ENCODE assay signal across 9 cellular contexts in the genomic region with DNA sequence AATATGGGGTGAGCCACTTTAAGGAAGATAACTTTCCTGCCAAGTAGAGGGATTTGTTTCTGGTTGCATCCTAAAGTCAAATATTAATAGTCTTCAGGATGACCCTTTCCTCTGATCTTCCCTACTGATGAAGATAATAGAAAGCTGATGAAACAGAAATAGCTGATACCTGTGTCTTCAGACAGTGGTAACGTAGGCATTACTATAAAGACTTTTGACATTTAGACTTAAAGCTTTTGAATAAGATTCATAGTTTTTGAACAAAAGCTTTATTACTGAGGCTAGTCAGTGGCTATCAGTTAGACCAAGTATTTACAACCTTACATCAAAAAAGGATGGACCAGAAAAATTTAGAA. TPM values are rescaled to one million over a fixed set of nuclear protein-coding genes. Genes with fewer than 3 reads are reported as not detected.
A peak's percentile ranks its signal among the peaks of the same experiment; 100 is the strongest.
DNase-seq lines count a peak whose midpoint lies in the region; ATAC-seq and TF ChIP-seq lines count a peak whose summit lies in the region.
"Had no signal": no experiment of that assay in that cellular context is flagged by ENCODE, and none has a peak within 500 bp of the region (broad histone marks: within the 10 kb centered on the region; RNA-seq: fewer than 3 reads in every experiment).

No MANE protein-coding gene starts in this region.

- no peak for ATAC-seq in T-helper 17 cell
- ATAC-seq in GM21529 (IDR thresholded peaks at IDR 0.05; ENCODE audit: unreplicated experiment): no peak
- ATAC-seq in HG03139 (IDR thresholded peaks at IDR 0.05; ENCODE audit: unreplicated experiment): no peak

- H3K4me3 Mint-ChIP-seq in Caco-2 (ENCODE audit: unreplicated experiment) (peak overlapping the region; percentile 78), T-helper 17 cell (peak overlapping the region; percentile 58), progenitor cell of endocrine pancreas (ENCODE audit: low read depth) (peak overlapping the region; percentile 83)

- CTCF ChIA-PET in Caco-2 (lab: Charles Lee): interaction anchor here (0.6 kb wide), 1 partner anchor 364 kb away, joined by 4 read pairs; no protein-coding TSS in a partner anchor
- CTCF ChIA-PET in GM10248 (lab: Yijun Ruan, JAX): interaction anchor here (1.1 to 8.6 kb wide), 7 partner anchors 9 to 265 kb away, joined by 3 to 42 read pairs (median 15); no protein-coding TSS in a partner anchor

- intact Hi-C loops in Caco-2 (cut with micrococcal nuclease; ENCODE audit: unreplicated experiment): loop anchor here (5.0 kb wide), 2 partner anchors 66 to 201 kb away; no protein-coding TSS in a partner anchor

- TF ChIP-seq CTCF in Caco-2 (IDR thresholded peaks at IDR 0.05; ENCODE audit: insufficient read depth in 1 of 2, low read depth in 1 of 2, low read length in 1 of 2, severe bottlenecking in 1 of 2, unreplicated experiment in 1 of 2): no peak
- no peak for TF ChIP-seq CTCF in epithelial cell of proximal tubule (conservative IDR thresholded peaks at IDR 0.05; ENCODE audit: low read depth, low read length)
- no peak for TF ChIP-seq CTCF in progenitor cell of endocrine pancreas (IDR thresholded peaks at IDR 0.05; ENCODE audit: unreplicated experiment)
- TF ChIP-seq CTCF in GM10248 (IDR thresholded peaks at IDR 0.05; ENCODE audit: control extremely low read depth, extremely low read depth, low read depth, missing control alignments): no peak

- H3K4me3 ChIP-seq in Caco-2 (ENCODE audit: low read depth, low read length) (peak overlapping the region; percentile 62), epithelial cell of proximal tubule (ENCODE audit: low read depth, low read length) (peak overlapping the region; percentile 82)

- H3K27me3 ChIP-seq in Caco-2 (replicated peaks; ENCODE audit: control insufficient read depth, insufficient read depth, low read length): no peaks in the 10 kb centered on the region

- H3K27me3 Mint-ChIP-seq in Caco-2 (ENCODE audit: insufficient read depth, unreplicated experiment) (no peaks in the 10 kb centered on the region), T-helper 17 cell (no peaks in the 10 kb centered on the region), progenitor cell of endocrine pancreas (no peaks in the 10 kb centered on the region)

- H3K27ac Mint-ChIP-seq in Caco-2 (ENCODE audit: unreplicated experiment) (peak overlapping the region; percentile 85), T-helper 17 cell (peak overlapping the region; percentile 8), progenitor cell of endocrine pancreas (peak overlapping the region; percentile 83)

- no peaks in the 10 kb centered on the region for H3K36me3 ChIP-seq in Caco-2 (ENCODE audit: control insufficient read depth, insufficient read depth, low read length)

- H3K4me1 Mint-ChIP-seq in Caco-2 (ENCODE audit: low read depth, unreplicated experiment): peaks cover 37% of the 10 kb centered on the region
- H3K4me1 Mint-ChIP-seq in T-helper 17 cell: peaks cover 38% of the 10 kb centered on the region
- H3K4me1 Mint-ChIP-seq in progenitor cell of endocrine pancreas (ENCODE audit: low read depth): peaks cover 66% of the 10 kb centered on the region

- H3K36me3 Mint-ChIP-seq in Caco-2 (ENCODE audit: insufficient read depth, unreplicated experiment): peaks cover 27% of the 10 kb centered on the region
- peaks cover 5% of the 10 kb centered on the region for H3K36me3 Mint-ChIP-seq in T-helper 17 cell (ENCODE audit: low read depth)
- H3K36me3 Mint-ChIP-seq in progenitor cell of endocrine pancreas (ENCODE audit: insufficient read depth): peaks cover 1% of the 10 kb centered on the region

- DNase-seq in Caco-2: no peak
- DNase-seq in T-helper 17 cell: no peak
- no peak for DNase-seq in epithelial cell of proximal tubule (ENCODE audit: low read depth)
- DNase-seq in progenitor cell of endocrine pancreas (ENCODE audit: low spot score, unreplicated experiment): no peak
- no peak for DNase-seq in inferior parietal cortex (ENCODE audit: extremely low spot score)
- no peak for DNase-seq in GM10248 (ENCODE audit: extremely low spot score)
- DNase-seq: NCI-H1694 had no signal

- H3K4me1 ChIP-seq in Caco-2: peaks cover 43% of the 10 kb centered on the region

- POLR2A ChIA-PET in Caco-2 (lab: Charles Lee): no interaction called here
- POLR2A ChIA-PET in GM10248 (lab: Yijun Ruan, JAX): interaction anchor here (0.6 to 1.9 kb wide), 2 partner anchors 8 to 14 kb away, joined by 4 to 6 read pairs; no protein-coding TSS in a partner anchor

- H3K9me3 Mint-ChIP-seq in Caco-2 (ENCODE audit: unreplicated experiment) (no peaks in the 10 kb centered on the region), progenitor cell of endocrine pancreas (ENCODE audit: low read depth) (peaks cover 3% of the 10 kb centered on the region)

- no TSS peak for BruUV-seq in Caco-2 (replicated peaks; lab: Mats Ljungman, UMichigan)

- no peaks in the 10 kb centered on the region for H3K9me3 ChIP-seq in Caco-2
- H3K9me3 ChIP-seq in T-helper 17 cell (ENCODE audit: control insufficient read depth, low read length, poor library complexity, severe bottlenecking): no peaks in the 10 kb centered on the region

RNA-seq across cellular contexts. Expression of a gene that starts 1.4 kb away (rescaled TPM):
- total RNA-seq in Caco-2 (2022) (33.2 and 36.2 TPM in 2 replicates), T-helper 17 cell (10 to 100 TPM; 63.5 to 64.9 TPM), epithelial cell of proximal tubule (21.7 and 35.1 TPM in 2 replicates), progenitor cell of endocrine pancreas (13.6 and 14.1 TPM in 2 replicates)

Comparison
In these comparisons a context has a peak if more than half of its experiments do, and no peak if none do; other contexts are left out.
1. H3K27ac Mint-ChIP-seq: peak in every context shown above with its lines; median percentile 85 in Caco-2; 83 in progenitor cell of endocrine pancreas; 8 in T-helper 17 cell.